1 cellular context compared by ENCODE assay signal in the genomic region with DNA sequence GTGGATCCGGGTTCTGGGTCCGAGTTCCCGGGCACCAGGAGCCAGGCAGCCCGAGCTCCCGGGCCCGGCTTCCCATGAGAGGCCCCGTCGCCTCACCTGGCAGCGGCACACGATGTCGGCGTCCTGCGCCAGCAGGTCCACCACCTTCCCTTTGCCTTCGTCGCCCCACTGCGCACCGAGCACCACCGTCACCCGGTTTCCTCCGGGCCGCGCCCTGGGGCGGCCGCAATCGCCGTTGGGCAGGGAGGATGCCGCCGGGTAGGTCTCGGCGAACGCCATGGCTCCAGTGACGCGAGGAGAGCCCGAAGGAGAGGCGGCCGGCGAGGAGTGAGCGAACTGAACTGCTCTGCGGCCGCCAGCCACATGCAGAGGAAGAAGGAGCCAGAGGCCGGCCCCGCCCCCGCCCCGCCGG.
TF ChIP-seq lines count a peak whose summit lies in the region.

ADSS2 (minus strand) TSS at position 371 of the 412 bp plus-strand sequence; CDS start at position 279, 92 bp downstream.

TF ChIP-seq in A549, 52 proteins besides CTCF, POLR2A, EP300 and RAD21 (continued from another document):
- TF ChIP-seq, protein P1, sequence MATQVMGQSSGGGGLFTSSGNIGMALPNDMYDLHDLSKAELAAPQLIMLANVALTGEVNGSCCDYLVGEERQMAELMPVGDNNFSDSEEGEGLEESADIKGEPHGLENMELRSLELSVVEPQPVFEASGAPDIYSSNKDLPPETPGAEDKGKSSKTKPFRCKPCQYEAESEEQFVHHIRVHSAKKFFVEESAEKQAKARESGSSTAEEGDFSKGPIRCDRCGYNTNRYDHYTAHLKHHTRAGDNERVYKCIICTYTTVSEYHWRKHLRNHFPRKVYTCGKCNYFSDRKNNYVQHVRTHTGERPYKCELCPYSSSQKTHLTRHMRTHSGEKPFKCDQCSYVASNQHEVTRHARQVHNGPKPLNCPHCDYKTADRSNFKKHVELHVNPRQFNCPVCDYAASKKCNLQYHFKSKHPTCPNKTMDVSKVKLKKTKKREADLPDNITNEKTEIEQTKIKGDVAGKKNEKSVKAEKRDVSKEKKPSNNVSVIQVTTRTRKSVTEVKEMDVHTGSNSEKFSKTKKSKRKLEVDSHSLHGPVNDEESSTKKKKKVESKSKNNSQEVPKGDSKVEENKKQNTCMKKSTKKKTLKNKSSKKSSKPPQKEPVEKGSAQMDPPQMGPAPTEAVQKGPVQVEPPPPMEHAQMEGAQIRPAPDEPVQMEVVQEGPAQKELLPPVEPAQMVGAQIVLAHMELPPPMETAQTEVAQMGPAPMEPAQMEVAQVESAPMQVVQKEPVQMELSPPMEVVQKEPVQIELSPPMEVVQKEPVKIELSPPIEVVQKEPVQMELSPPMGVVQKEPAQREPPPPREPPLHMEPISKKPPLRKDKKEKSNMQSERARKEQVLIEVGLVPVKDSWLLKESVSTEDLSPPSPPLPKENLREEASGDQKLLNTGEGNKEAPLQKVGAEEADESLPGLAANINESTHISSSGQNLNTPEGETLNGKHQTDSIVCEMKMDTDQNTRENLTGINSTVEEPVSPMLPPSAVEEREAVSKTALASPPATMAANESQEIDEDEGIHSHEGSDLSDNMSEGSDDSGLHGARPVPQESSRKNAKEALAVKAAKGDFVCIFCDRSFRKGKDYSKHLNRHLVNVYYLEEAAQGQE (IDR thresholded peaks at IDR 0.05): no peak
- TF ChIP-seq, protein P2, sequence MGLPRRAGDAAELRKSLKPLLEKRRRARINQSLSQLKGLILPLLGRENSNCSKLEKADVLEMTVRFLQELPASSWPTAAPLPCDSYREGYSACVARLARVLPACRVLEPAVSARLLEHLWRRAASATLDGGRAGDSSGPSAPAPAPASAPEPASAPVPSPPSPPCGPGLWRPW (IDR thresholded peaks at IDR 0.05): no peak
- TF ChIP-seq BHLHE40 (IDR thresholded peaks at IDR 0.05; ENCODE audit: low read depth, low read length) (no peak), SREBF2 (IDR thresholded peaks at IDR 0.05) (no peak), NFE2L2 (conservative IDR thresholded peaks at IDR 0.05; ENCODE audit: low read length) (no peak), EHF (CRISPR knock-in tag; IDR thresholded peaks at IDR 0.05) (no peak), E2F6 (IDR thresholded peaks at IDR 0.05; ENCODE audit: borderline replicate concordance, low read depth) (peak; percentile 21; the same call in 1 of the 2 replicates), HOXA7 (CRISPR knock-in tag; IDR thresholded peaks at IDR 0.05) (no peak), USF2 (IDR thresholded peaks at IDR 0.05) (no peak), RNF2 (IDR thresholded peaks at IDR 0.05; ENCODE audit: borderline replicate concordance, low read depth) (no peak), JUN (IDR thresholded peaks at IDR 0.05) (peak in 1 of 2 experiments; percentile 90; a peak in 3 of 5 replicates), PBX3 (IDR thresholded peaks at IDR 0.05) (no peak), TP53 (CRISPR knock-in tag; IDR thresholded peaks at IDR 0.05) (no peak), NR3C1 (IDR thresholded peaks at IDR 0.05) (no peak)
